Comparison of ENCODE assay signal across 3 cellular contexts in genomic region chr7:104036889-104037288, GRCh38. TPM values are rescaled to one million over a fixed set of nuclear protein-coding genes. Genes with fewer than 3 reads are reported as not detected.
"Had no signal": no experiment of that assay in that cellular context is flagged by ENCODE, and none has a peak within 500 bp of the region (broad histone marks: within the 10 kb centered on the region; RNA-seq: fewer than 3 reads in every experiment).

No MANE protein-coding gene starts in this region.

RNA-seq across cellular contexts. Expression of gene RELN, which starts 47.4 kb away (rescaled TPM):
- total RNA-seq: naive thymus-derived CD4-positive, alpha-beta T cell had no signal
- polyA plus RNA-seq: immature natural killer cell; keratinocyte; naive thymus-derived CD4-positive, alpha-beta T cell had no signal
